ENCODE assay signal across 2 cellular contexts in the genomic region with DNA sequence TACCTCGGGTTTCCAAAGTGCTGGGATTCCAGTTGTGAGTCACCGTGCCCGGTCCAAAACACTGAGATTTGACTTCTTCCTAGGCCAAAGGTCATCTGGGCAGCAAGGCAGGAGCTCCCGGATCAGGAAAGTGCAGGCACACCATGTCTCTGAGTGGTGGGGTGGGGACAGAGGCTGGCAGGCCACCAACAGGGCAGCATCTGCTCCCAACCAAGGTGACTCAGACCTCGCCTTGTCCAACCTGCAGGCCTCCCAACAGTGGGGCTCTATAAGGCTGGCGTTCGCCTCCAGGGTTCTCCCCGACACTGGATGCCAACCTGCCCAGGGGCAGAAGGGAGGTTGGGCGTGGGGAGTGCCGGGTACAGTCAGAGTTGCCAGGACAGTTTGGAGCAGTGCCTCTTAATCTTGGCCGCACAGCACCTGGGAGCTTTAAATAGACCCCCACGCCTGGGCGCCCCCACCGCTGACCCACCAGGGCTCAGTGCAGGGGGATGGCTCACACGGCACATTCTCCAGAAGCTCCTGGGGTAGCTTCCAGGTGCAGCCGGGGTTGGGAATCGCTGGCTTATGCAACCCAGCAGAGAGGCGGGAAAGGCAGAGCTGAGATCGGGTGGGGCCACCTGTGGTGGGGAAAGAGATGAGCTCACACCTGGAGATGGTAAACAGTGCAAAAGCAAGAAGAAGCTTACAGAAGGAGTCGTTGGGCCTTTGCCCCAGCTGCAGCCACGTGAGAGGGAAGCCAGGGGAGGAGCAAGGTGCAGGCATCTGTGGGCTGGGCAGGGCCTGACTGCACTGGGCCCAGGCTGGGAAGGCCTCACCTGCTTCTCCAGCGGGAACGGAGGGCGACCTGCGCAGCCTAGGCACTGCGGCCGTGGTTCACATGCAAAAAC.
A peak's percentile ranks its signal among the peaks of the same experiment; 100 is the strongest.
TF ChIP-seq lines count a peak whose summit lies in the region.

No MANE protein-coding gene starts in this region.

TF ChIP-seq in GM23338, 12 proteins besides CTCF, POLR2A, EP300 and RAD21 (continues in another document):
- TF ChIP-seq POLR2AphosphoS5 (IDR thresholded peaks at IDR 0.05; ENCODE audit: low read depth) (no peak), CREB1 (CRISPR knock-in tag; IDR thresholded peaks at IDR 0.05; ENCODE audit: low read depth) (no peak), EZH2 (IDR thresholded peaks at IDR 0.05; ENCODE audit: low read depth, unreplicated experiment) (no peak), ZNF331 (CRISPR knock-in tag; IDR thresholded peaks at IDR 0.05; ENCODE audit: low read depth) (no peak), ZNF114 (CRISPR knock-in tag; IDR thresholded peaks at IDR 0.05) (no peak), JUNB (IDR thresholded peaks at IDR 0.05; ENCODE audit: unreplicated experiment) (no peak), EZH2phosphoT487 (IDR thresholded peaks at IDR 0.05; ENCODE audit: unreplicated experiment) (no peak), NANOG (IDR thresholded peaks at IDR 0.05; ENCODE audit: borderline replicate concordance) (no peak), STAT1 (IDR thresholded peaks at IDR 0.05; ENCODE audit: unreplicated experiment) (no peak)
- TF ChIP-seq, protein P1, sequence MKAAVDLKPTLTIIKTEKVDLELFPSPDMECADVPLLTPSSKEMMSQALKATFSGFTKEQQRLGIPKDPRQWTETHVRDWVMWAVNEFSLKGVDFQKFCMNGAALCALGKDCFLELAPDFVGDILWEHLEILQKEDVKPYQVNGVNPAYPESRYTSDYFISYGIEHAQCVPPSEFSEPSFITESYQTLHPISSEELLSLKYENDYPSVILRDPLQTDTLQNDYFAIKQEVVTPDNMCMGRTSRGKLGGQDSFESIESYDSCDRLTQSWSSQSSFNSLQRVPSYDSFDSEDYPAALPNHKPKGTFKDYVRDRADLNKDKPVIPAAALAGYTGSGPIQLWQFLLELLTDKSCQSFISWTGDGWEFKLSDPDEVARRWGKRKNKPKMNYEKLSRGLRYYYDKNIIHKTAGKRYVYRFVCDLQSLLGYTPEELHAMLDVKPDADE (IDR thresholded peaks at IDR 0.05), result no peak
- TF ChIP-seq, protein P2, sequence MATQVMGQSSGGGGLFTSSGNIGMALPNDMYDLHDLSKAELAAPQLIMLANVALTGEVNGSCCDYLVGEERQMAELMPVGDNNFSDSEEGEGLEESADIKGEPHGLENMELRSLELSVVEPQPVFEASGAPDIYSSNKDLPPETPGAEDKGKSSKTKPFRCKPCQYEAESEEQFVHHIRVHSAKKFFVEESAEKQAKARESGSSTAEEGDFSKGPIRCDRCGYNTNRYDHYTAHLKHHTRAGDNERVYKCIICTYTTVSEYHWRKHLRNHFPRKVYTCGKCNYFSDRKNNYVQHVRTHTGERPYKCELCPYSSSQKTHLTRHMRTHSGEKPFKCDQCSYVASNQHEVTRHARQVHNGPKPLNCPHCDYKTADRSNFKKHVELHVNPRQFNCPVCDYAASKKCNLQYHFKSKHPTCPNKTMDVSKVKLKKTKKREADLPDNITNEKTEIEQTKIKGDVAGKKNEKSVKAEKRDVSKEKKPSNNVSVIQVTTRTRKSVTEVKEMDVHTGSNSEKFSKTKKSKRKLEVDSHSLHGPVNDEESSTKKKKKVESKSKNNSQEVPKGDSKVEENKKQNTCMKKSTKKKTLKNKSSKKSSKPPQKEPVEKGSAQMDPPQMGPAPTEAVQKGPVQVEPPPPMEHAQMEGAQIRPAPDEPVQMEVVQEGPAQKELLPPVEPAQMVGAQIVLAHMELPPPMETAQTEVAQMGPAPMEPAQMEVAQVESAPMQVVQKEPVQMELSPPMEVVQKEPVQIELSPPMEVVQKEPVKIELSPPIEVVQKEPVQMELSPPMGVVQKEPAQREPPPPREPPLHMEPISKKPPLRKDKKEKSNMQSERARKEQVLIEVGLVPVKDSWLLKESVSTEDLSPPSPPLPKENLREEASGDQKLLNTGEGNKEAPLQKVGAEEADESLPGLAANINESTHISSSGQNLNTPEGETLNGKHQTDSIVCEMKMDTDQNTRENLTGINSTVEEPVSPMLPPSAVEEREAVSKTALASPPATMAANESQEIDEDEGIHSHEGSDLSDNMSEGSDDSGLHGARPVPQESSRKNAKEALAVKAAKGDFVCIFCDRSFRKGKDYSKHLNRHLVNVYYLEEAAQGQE (IDR thresholded peaks at IDR 0.05; ENCODE audit: unreplicated experiment), result no peak

TF ChIP-seq in H1, 55 proteins besides CTCF, POLR2A, EP300 and RAD21:
- TF ChIP-seq SP4 (IDR thresholded peaks at IDR 0.05; ENCODE audit: low read length) (no peak), MAFK (IDR thresholded peaks at IDR 0.05; ENCODE audit: low read depth, low read length) (no peak), CEBPB (IDR thresholded peaks at IDR 0.05; ENCODE audit: low read depth, low read length) (peak; percentile 27; the same call in 1 of the 2 replicates)
- TF ChIP-seq, protein P3, sequence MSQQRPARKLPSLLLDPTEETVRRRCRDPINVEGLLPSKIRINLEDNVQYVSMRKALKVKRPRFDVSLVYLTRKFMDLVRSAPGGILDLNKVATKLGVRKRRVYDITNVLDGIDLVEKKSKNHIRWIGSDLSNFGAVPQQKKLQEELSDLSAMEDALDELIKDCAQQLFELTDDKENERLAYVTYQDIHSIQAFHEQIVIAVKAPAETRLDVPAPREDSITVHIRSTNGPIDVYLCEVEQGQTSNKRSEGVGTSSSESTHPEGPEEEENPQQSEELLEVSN (IDR thresholded peaks at IDR 0.05), result peak; percentile 77
- TF ChIP-seq, protein P4, sequence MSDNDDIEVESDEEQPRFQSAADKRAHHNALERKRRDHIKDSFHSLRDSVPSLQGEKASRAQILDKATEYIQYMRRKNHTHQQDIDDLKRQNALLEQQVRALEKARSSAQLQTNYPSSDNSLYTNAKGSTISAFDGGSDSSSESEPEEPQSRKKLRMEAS (IDR thresholded peaks at IDR 0.05), result peak; percentile 66
